ENCODE assay signal across 8 cellular contexts in genomic region chr1:182391362-182392044, GRCh38. TPM values are rescaled to one million over a fixed set of nuclear protein-coding genes. Genes with fewer than 3 reads are reported as not detected.
A peak's percentile ranks its signal among the peaks of the same experiment; 100 is the strongest.
DNase-seq lines count a peak whose midpoint lies in the region; ATAC-seq and TF ChIP-seq lines count a peak whose summit lies in the region.

Gene GLUL, minus strand, starts transcription at chr1:182391790. Its CDS starts 3,053 bp downstream, at chr1:182388737.

- ATAC-seq in GM21786 (IDR thresholded peaks at IDR 0.05; ENCODE audit: unreplicated experiment) = peak; percentile 63
- peak; percentile 90 to 92 for ATAC-seq in natural killer cell treated with Interleukin-12 subunit alpha and Interleukin-12 subunit beta and Interleukin-15 and Interleukin-18, amount 100 ng/mL, for 72 hours
- peak; percentile 83 for ATAC-seq in stimulated activated naive CD8-positive, alpha-beta T cell treated with anti-CD3 and anti-CD28 coated beads, Interleukin-15, amount 100 ng/mL, for 72 hours

- peaks cover 13% of the 10 kb centered on the region for H3K79me2 ChIP-seq in KMS-11 (ENCODE audit: insufficient read depth, low read depth)

- peak within 1 kb of the TSS; percentile 80 for H3K9ac ChIP-seq in KMS-11

- no peak for TF ChIP-seq CTCF in KMS-11 (conservative IDR thresholded peaks at IDR 0.05; ENCODE audit: low read depth, low read length)
- TF ChIP-seq CTCF in fibroblast of the aortic adventitia (IDR thresholded peaks at IDR 0.05; ENCODE audit: insufficient read depth, low read length) = no peak

- no peaks in the 10 kb centered on the region for H3K9me3 Mint-ChIP-seq in natural killer cell treated with Interleukin-12 subunit alpha and Interleukin-12 subunit beta and Interleukin-15 and Interleukin-18, amount 100 ng/mL, for 72 hours
- H3K9me3 Mint-ChIP-seq in stimulated activated naive CD8-positive, alpha-beta T cell treated with anti-CD3 and anti-CD28 coated beads, Interleukin-15, amount 100 ng/mL, for 72 hours = no peaks in the 10 kb centered on the region

- H3K36me3 Mint-ChIP-seq in natural killer cell treated with Interleukin-12 subunit alpha and Interleukin-12 subunit beta and Interleukin-15 and Interleukin-18, amount 100 ng/mL, for 72 hours = peaks cover 14% of the 10 kb centered on the region

- DNase-seq in DMS79 (lab: John Stamatoyannopoulos, UW) = peak; percentile 90
- DNase-seq in RKO (ENCODE audit: low spot score) = peak; percentile 84
- DNase-seq in activated T-helper 9 cell treated with anti-CD3 and anti-CD28 coated beads, Interleukin-2, amount 50 U/mL, for 16 hours (ENCODE audit: low read depth) = peak; percentile 43
- peak; percentile 88 for DNase-seq in fibroblast of the aortic adventitia (ENCODE audit: low read depth)
- peak; percentile 86 for DNase-seq in natural killer cell treated with Interleukin-12 subunit alpha and Interleukin-12 subunit beta and Interleukin-15 and Interleukin-18, amount 100 ng/mL, for 72 hours (ENCODE audit: low spot score)
- peak; percentile 61 to 76 for DNase-seq in stimulated activated naive CD8-positive, alpha-beta T cell treated with anti-CD3 and anti-CD28 coated beads, Interleukin-15, amount 100 ng/mL, for 72 hours

- H3K27me3 Mint-ChIP-seq in natural killer cell treated with Interleukin-12 subunit alpha and Interleukin-12 subunit beta and Interleukin-15 and Interleukin-18, amount 100 ng/mL, for 72 hours = no peaks in the 10 kb centered on the region
- H3K27me3 Mint-ChIP-seq in stimulated activated naive CD8-positive, alpha-beta T cell treated with anti-CD3 and anti-CD28 coated beads, Interleukin-15, amount 100 ng/mL, for 72 hours = peaks cover 71% of the 10 kb centered on the region

- H2AFZ ChIP-seq in KMS-11 (ENCODE audit: low read depth) = peak within 1 kb of the TSS; percentile 83

- H4K20me1 ChIP-seq in KMS-11 (ENCODE audit: insufficient read depth) = no peaks in the 10 kb centered on the region

- H3K27me3 ChIP-seq in KMS-11 (ENCODE audit: insufficient read depth, low read depth) = no peaks in the 10 kb centered on the region

- peak within 1 kb of the TSS; percentile 89 for H3K4me2 ChIP-seq in KMS-11

- peak within 1 kb of the TSS; percentile 99 for H3K4me3 Mint-ChIP-seq in natural killer cell treated with Interleukin-12 subunit alpha and Interleukin-12 subunit beta and Interleukin-15 and Interleukin-18, amount 100 ng/mL, for 72 hours
- H3K4me3 Mint-ChIP-seq in stimulated activated naive CD8-positive, alpha-beta T cell treated with anti-CD3 and anti-CD28 coated beads, Interleukin-15, amount 100 ng/mL, for 72 hours = peak within 1 kb of the TSS; percentile 85 to 94

- peak within 1 kb of the TSS; percentile 72 for H3K27ac ChIP-seq in KMS-11

- H3K4me3 ChIP-seq in KMS-11 (IDR thresholded peaks at IDR 0.05; ENCODE audit: insufficient read depth, low read depth, low read length) (peak within 1 kb of the TSS; percentile 91), fibroblast of the aortic adventitia (ENCODE audit: low read depth, low read length) (peak within 1 kb of the TSS; percentile 86)

- H3K4me1 ChIP-seq in KMS-11 (ENCODE audit: low read depth, poor library complexity, severe bottlenecking) = peaks cover 24% of the 10 kb centered on the region

- H3K27ac Mint-ChIP-seq in natural killer cell treated with Interleukin-12 subunit alpha and Interleukin-12 subunit beta and Interleukin-15 and Interleukin-18, amount 100 ng/mL, for 72 hours = peak within 1 kb of the TSS; percentile 89 to 94
- H3K27ac Mint-ChIP-seq in stimulated activated naive CD8-positive, alpha-beta T cell treated with anti-CD3 and anti-CD28 coated beads, Interleukin-15, amount 100 ng/mL, for 72 hours = peak within 1 kb of the TSS; percentile 93

- H3K4me1 Mint-ChIP-seq in natural killer cell treated with Interleukin-12 subunit alpha and Interleukin-12 subunit beta and Interleukin-15 and Interleukin-18, amount 100 ng/mL, for 72 hours (ENCODE audit: low read depth in 2 of 2) = peaks cover 25 to 28% of the 10 kb centered on the region in 2 donors
- H3K4me1 Mint-ChIP-seq in stimulated activated naive CD8-positive, alpha-beta T cell treated with anti-CD3 and anti-CD28 coated beads, Interleukin-15, amount 100 ng/mL, for 72 hours = peaks cover 21% of the 10 kb centered on the region

- H3K36me3 ChIP-seq in KMS-11 (ENCODE audit: insufficient read depth) = no peaks in the 10 kb centered on the region; the same call in 1 of the 2 replicates

RNA-seq across cellular contexts. Expression of gene GLUL, which starts in this region (rescaled TPM):
- total RNA-seq in fibroblast of the aortic adventitia (ENCODE audit: low replicate concordance) = 136 and 296 TPM in 2 replicates
- total RNA-seq in natural killer cell treated with Interleukin-12 subunit alpha and Interleukin-12 subunit beta and Interleukin-15 and Interleukin-18, amount 100 ng/mL, for 72 hours = 100 to 1,000 TPM in 1 of 2 donors, 10 to 100 TPM in 1; 85.5 to 136 TPM

Comparison
In these comparisons a context has a peak if more than half of its experiments do, and no peak if none do; other contexts are left out.
1. Peak in every context shown above with its lines: DNase-seq, ATAC-seq, H3K4me3 ChIP-seq and H3K27ac ChIP-seq.